20 cellular contexts compared by ENCODE assay signal in the genomic region with DNA sequence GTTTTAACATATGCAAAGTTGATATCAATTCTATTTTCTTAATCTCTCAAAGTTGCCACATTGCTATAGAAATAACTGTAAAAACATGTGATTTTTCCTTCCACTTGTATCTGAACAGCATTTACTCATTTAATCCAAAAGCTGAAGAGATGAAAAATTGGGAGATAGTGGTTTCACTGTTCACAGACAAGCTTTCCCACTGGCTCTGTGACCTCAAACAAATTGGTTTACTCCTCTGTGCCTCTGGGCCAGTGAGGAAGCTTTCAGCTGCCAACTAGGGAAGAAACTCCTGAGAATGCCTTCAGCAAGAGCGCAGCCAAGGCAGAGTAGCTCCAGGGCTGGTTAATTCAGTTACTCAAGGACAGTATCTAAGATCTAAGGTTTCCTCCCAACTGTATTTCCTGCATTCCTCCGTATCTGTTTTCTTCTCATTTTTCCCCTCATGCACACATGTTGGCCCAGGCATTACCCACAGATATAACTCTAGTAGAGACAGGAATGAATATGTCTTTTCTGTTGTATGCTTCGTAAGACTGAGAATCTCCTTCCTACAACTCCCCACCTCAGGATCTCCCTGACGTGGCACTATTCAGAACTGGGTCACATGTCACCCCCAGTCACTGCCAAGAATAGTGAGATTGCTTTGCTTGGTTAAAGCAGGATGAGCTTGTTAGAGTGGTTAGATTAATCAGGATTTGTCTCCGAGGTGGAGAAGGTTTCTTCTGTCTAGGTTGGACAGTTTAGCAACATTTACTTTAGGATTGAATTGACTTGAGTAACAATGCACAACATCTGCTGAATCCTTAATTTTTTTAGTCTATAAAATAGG.
DNase-seq lines count a peak whose midpoint lies in the region; ATAC-seq and TF ChIP-seq lines count a peak whose summit lies in the region.
"Had no signal": no experiment of that assay in that cellular context is flagged by ENCODE, and none has a peak within 500 bp of the region (broad histone marks: within the 10 kb centered on the region; RNA-seq: fewer than 3 reads in every experiment).

No MANE protein-coding gene starts in this region.

- peak; percentile 41 for DNase-seq in HT1080 (ENCODE audit: low read depth)
- no peak for DNase-seq in WTC11 (ENCODE audit: low spot score)
- DNase-seq in fibroblast of gingiva (ENCODE audit: low read depth): peak; percentile 73
- DNase-seq in NCI-H187 (lab: John Stamatoyannopoulos, UW): no peak
- DNase-seq in cerebellar nuclear complex (lab: John Stamatoyannopoulos, UW): no peak
- no peak for DNase-seq in middle frontal gyrus (ENCODE audit: extremely low spot score, low spot score)
- DNase-seq: activated CD4-positive, alpha-beta T cell treated with anti-CD3 and anti-CD28 coated beads for 36 hours; activated T-cell treated with anti-CD3 and anti-CD28 coated beads for 4 hours; heart right ventricle; IMR-90; NCI-H2107; NCI-H748 treated with DMSO at 0.1 percent for 48 hours; posterior cingulate gyrus; stimulated activated CD4-positive, alpha-beta T cell treated with anti-CD3 and anti-CD28 coated beads, Interleukin-12 subunit alpha, Interleukin-12 subunit beta, amount 100 ng/mL, for 4 hours; stimulated activated naive CD8-positive, alpha-beta T cell treated with anti-CD3 and anti-CD28 coated beads, Interleukin-15, Interleukin-2, amounts not matched to agents 100 U/mL and 50 U/mL, for 24 hours had no signal

- no peaks in the 10 kb centered on the region for H3K27me3 Mint-ChIP-seq in WTC11 (ENCODE audit: low read depth)
- H3K27me3 Mint-ChIP-seq: activated CD4-positive, alpha-beta T cell treated with anti-CD3 and anti-CD28 coated beads for 36 hours; activated naive CD4-positive, alpha-beta T cell treated with anti-CD3 and anti-CD28 coated beads, Interleukin-2, amount 50 U/mL, for 24 hours; central memory CD8-positive, alpha-beta T cell had no signal

- no peaks in the 10 kb centered on the region for H3K36me3 ChIP-seq in parathyroid adenoma (ENCODE audit: control insufficient read depth, insufficient read depth, low read length)
- H3K36me3 ChIP-seq: heart right ventricle, vagina had no signal

- H3K4me1 Mint-ChIP-seq in WTC11: peaks cover 3% of the 10 kb centered on the region
- H3K4me1 Mint-ChIP-seq: activated CD4-positive, alpha-beta T cell treated with anti-CD3 and anti-CD28 coated beads for 36 hours; activated naive CD4-positive, alpha-beta T cell treated with anti-CD3 and anti-CD28 coated beads, Interleukin-2, amount 50 U/mL, for 24 hours; central memory CD8-positive, alpha-beta T cell had no signal

- no peak overlapping the region for H3K27ac ChIP-seq in parathyroid adenoma
- H3K27ac ChIP-seq: heart right ventricle, vagina had no signal

- no peaks in the 10 kb centered on the region for H3K4me1 ChIP-seq in parathyroid adenoma
- H3K4me1 ChIP-seq: heart right ventricle, vagina had no signal

- no peak overlapping the region for H3K27ac Mint-ChIP-seq in WTC11
- H3K27ac Mint-ChIP-seq: activated CD4-positive, alpha-beta T cell treated with anti-CD3 and anti-CD28 coated beads for 36 hours; activated naive CD4-positive, alpha-beta T cell treated with anti-CD3 and anti-CD28 coated beads, Interleukin-2, amount 50 U/mL, for 24 hours had no signal

- peak overlapping the region; percentile 21 for H3K4me2 ChIP-seq in parathyroid adenoma (ENCODE audit: low read length)

- ATAC-seq in WTC11: 0 out of 2 replicates have a peak, but pooled peaks have one; percentile 20
- no peak for ATAC-seq in HG03442 (IDR thresholded peaks at IDR 0.05; ENCODE audit: unreplicated experiment)
- ATAC-seq: activated CD4-positive, alpha-beta T cell treated with anti-CD3 and anti-CD28 coated beads for 36 hours; stimulated activated naive CD8-positive, alpha-beta T cell treated with anti-CD3 and anti-CD28 coated beads, Interleukin-15, Interleukin-2, amounts not matched to agents 100 U/mL and 50 U/mL, for 24 hours had no signal

- no peaks in the 10 kb centered on the region for H3K9me3 Mint-ChIP-seq in WTC11
- H3K9me3 Mint-ChIP-seq: activated naive CD4-positive, alpha-beta T cell treated with anti-CD3 and anti-CD28 coated beads, Interleukin-2, amount 50 U/mL, for 24 hours had no signal

- H3K9me3 ChIP-seq in parathyroid adenoma (ENCODE audit: control insufficient read depth, low read length): no peaks in the 10 kb centered on the region
- H3K9me3 ChIP-seq: vagina had no signal

- TF ChIP-seq CTCF in WTC11 (IDR thresholded peaks at IDR 0.05) (no peak), parathyroid adenoma (IDR thresholded peaks at IDR 0.05) (no peak)

- CTCF ChIA-PET in WTC11 (lab: Charles Lee): interaction anchor here (0.6 kb wide), 1 partner anchor 41 kb away, joined by 3 read pairs; no protein-coding TSS in a partner anchor

- H3K4me3 ChIP-seq in parathyroid adenoma (ENCODE audit: low read depth, low read length): no peak overlapping the region
- H3K4me3 ChIP-seq: heart right ventricle, vagina had no signal

- no peak overlapping the region for H3K4me3 Mint-ChIP-seq in WTC11
- H3K4me3 Mint-ChIP-seq: activated CD4-positive, alpha-beta T cell treated with anti-CD3 and anti-CD28 coated beads for 36 hours; activated naive CD4-positive, alpha-beta T cell treated with anti-CD3 and anti-CD28 coated beads, Interleukin-2, amount 50 U/mL, for 24 hours; central memory CD8-positive, alpha-beta T cell had no signal

- POLR2A ChIA-PET in WTC11 (lab: Charles Lee): no interaction called here

- no peaks in the 10 kb centered on the region for H3K79me2 ChIP-seq in parathyroid adenoma

- no peak overlapping the region for H2AFZ ChIP-seq in parathyroid adenoma

- H3K9ac ChIP-seq in parathyroid adenoma: no peak overlapping the region

- no peaks in the 10 kb centered on the region for H3K36me3 Mint-ChIP-seq in WTC11
- H3K36me3 Mint-ChIP-seq: activated naive CD4-positive, alpha-beta T cell treated with anti-CD3 and anti-CD28 coated beads, Interleukin-2, amount 50 U/mL, for 24 hours had no signal

- H3K27me3 ChIP-seq in parathyroid adenoma (ENCODE audit: control insufficient read depth, insufficient read depth, low read length): no peaks in the 10 kb centered on the region
- H3K27me3 ChIP-seq: heart right ventricle, vagina had no signal

TF ChIP-seq in WTC11, 78 proteins besides CTCF, POLR2A, EP300 and RAD21 (continues in another document):
- TF ChIP-seq, protein P1, sequence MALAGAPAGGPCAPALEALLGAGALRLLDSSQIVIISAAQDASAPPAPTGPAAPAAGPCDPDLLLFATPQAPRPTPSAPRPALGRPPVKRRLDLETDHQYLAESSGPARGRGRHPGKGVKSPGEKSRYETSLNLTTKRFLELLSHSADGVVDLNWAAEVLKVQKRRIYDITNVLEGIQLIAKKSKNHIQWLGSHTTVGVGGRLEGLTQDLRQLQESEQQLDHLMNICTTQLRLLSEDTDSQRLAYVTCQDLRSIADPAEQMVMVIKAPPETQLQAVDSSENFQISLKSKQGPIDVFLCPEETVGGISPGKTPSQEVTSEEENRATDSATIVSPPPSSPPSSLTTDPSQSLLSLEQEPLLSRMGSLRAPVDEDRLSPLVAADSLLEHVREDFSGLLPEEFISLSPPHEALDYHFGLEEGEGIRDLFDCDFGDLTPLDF (CRISPR knock-in tag; IDR thresholded peaks at IDR 0.05): no peak
- no peak for TF ChIP-seq JAZF1 (CRISPR knock-in tag; IDR thresholded peaks at IDR 0.05)
- TF ChIP-seq, protein P2, sequence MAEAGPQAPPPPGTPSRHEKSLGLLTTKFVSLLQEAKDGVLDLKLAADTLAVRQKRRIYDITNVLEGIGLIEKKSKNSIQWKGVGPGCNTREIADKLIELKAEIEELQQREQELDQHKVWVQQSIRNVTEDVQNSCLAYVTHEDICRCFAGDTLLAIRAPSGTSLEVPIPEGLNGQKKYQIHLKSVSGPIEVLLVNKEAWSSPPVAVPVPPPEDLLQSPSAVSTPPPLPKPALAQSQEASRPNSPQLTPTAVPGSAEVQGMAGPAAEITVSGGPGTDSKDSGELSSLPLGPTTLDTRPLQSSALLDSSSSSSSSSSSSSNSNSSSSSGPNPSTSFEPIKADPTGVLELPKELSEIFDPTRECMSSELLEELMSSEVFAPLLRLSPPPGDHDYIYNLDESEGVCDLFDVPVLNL (CRISPR knock-in tag; IDR thresholded peaks at IDR 0.05; ENCODE audit: borderline replicate concordance, low read depth): no peak
- TF ChIP-seq, protein P3, sequence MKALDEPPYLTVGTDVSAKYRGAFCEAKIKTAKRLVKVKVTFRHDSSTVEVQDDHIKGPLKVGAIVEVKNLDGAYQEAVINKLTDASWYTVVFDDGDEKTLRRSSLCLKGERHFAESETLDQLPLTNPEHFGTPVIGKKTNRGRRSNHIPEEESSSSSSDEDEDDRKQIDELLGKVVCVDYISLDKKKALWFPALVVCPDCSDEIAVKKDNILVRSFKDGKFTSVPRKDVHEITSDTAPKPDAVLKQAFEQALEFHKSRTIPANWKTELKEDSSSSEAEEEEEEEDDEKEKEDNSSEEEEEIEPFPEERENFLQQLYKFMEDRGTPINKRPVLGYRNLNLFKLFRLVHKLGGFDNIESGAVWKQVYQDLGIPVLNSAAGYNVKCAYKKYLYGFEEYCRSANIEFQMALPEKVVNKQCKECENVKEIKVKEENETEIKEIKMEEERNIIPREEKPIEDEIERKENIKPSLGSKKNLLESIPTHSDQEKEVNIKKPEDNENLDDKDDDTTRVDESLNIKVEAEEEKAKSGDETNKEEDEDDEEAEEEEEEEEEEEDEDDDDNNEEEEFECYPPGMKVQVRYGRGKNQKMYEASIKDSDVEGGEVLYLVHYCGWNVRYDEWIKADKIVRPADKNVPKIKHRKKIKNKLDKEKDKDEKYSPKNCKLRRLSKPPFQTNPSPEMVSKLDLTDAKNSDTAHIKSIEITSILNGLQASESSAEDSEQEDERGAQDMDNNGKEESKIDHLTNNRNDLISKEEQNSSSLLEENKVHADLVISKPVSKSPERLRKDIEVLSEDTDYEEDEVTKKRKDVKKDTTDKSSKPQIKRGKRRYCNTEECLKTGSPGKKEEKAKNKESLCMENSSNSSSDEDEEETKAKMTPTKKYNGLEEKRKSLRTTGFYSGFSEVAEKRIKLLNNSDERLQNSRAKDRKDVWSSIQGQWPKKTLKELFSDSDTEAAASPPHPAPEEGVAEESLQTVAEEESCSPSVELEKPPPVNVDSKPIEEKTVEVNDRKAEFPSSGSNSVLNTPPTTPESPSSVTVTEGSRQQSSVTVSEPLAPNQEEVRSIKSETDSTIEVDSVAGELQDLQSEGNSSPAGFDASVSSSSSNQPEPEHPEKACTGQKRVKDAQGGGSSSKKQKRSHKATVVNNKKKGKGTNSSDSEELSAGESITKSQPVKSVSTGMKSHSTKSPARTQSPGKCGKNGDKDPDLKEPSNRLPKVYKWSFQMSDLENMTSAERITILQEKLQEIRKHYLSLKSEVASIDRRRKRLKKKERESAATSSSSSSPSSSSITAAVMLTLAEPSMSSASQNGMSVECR (CRISPR knock-in tag; IDR thresholded peaks at IDR 0.05; ENCODE audit: borderline replicate concordance): no peak

Comparison
In these comparisons a context has a peak if more than half of its experiments do, and no peak if none do; other contexts are left out.
1. DNase-seq: peak in HT1080 (single experiment) and fibroblast of gingiva (single experiment); none in WTC11 (single experiment), NCI-H187 (0 of 2), cerebellar nuclear complex (0 of 2) and middle frontal gyrus (single experiment).